In the genomic region with DNA sequence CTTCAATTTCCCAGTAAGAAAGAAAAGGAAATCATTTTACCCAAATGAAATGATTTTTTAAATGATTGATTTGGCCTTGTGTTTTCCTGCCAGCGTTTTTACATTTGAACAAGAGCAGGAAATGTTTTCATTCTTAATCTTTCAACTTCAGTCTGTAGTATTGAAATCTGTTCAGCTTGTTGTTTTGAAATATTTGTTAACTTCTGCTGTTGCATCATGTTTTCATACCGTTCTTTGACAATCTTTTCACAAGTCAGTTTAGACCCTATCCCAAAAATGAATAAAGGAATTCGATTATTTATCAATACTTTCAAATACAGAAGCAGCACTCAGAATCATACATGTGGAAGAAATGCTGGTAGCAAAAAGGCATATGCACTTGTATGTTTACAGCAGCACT, we compare ENCODE assay signal across 17 cellular contexts. TPM values are rescaled to one million over a fixed set of nuclear protein-coding genes. Genes with fewer than 3 reads are reported as not detected.
A peak's percentile ranks its signal among the peaks of the same experiment; 100 is the strongest.
DNase-seq lines count a peak whose midpoint lies in the region; FAIRE-seq and TF ChIP-seq lines count a peak whose summit lies in the region.
"Had no signal": no experiment of that assay in that cellular context is flagged by ENCODE, and none has a peak within 500 bp of the region (broad histone marks: within the 10 kb centered on the region; RNA-seq: fewer than 3 reads in every experiment).

No MANE protein-coding gene starts in this region.

- H3K9me3 ChIP-seq in GM23248 (ENCODE audit: low read depth) (no peaks in the 10 kb centered on the region), SK-N-MC (ENCODE audit: low read depth, low read length) (no peaks in the 10 kb centered on the region)
- H3K9me3 ChIP-seq: BE2C had no signal

- no peaks in the 10 kb centered on the region for H3K79me2 ChIP-seq in GM23248 (ENCODE audit: insufficient read depth)

- H2AFZ ChIP-seq in GM23248, result 0 out of 2 replicates have a peak overlapping the region, but pooled peaks have one; percentile 24

- H3K27ac ChIP-seq in GM23248 (no peak overlapping the region), SK-N-MC (peak overlapping the region; percentile 57)
- H3K27ac ChIP-seq: KMS-11 had no signal

- H3K27me3 ChIP-seq in GM23248 (replicated peaks; ENCODE audit: insufficient read depth), result no peaks in the 10 kb centered on the region

- TF ChIP-seq CTCF in fibroblast of pulmonary artery (IDR thresholded peaks at IDR 0.05; ENCODE audit: low read length, missing control alignments), result no peak
- TF ChIP-seq CTCF in GM13976 (IDR thresholded peaks at IDR 0.05; ENCODE audit: borderline replicate concordance, control extremely low read depth, extremely low read depth, insufficient read depth, missing control alignments), result no peak

- no peaks in the 10 kb centered on the region for H3K9me2 ChIP-seq in GM23248 (ENCODE audit: insufficient read depth)

- TF ChIP-seq POLR2A in H54 (IDR thresholded peaks at IDR 0.05; ENCODE audit: low read depth, low read length), result no peak

- H3K4me3 ChIP-seq in GM23248 (no peak overlapping the region), SK-N-MC (no peak overlapping the region), fibroblast of pulmonary artery (replicated peaks; ENCODE audit: low read depth, low read length) (no peak overlapping the region)

- H3K9ac ChIP-seq in GM23248, result no peak overlapping the region
- no peak overlapping the region for H3K9ac ChIP-seq in SK-N-MC (ENCODE audit: insufficient read length)
- H3K9ac ChIP-seq: KMS-11 had no signal

- in situ Hi-C loops in GM23248 (cut with MboI) (no loop called here), GM13976 (cut with MboI; ENCODE audit: low sequenced_read_pairs, unreplicated experiment) (no loop called here)

- no peak overlapping the region for H3K4me2 ChIP-seq in GM23248 (ENCODE audit: unreplicated experiment)
- H3K4me2 ChIP-seq: KMS-11 had no signal

- WGBS in GM23248 (ENCODE audit: low coverage in 1 of 2, low lambda C conversion rate in 2 of 2, missing lambda C conversion rate in 2 of 2), 2 experiments, result 34 to 38% methylated on average over 3 of the region's 3 CpGs

- no peaks in the 10 kb centered on the region for H4K20me1 ChIP-seq in GM23248 (ENCODE audit: insufficient read depth)

- H3F3A ChIP-seq in GM23248 (ENCODE audit: insufficient read depth), result no peaks in the 10 kb centered on the region

- FAIRE-seq in A204.1 (lab: Jason Lieb, UNC) (peak; percentile 48), H54 (lab: Jason Lieb, UNC) (no peak)
- FAIRE-seq: HTR-8/SVneo had no signal

- DNase-seq in GM23248 (no peak), SK-N-MC (ENCODE audit: low read depth, low spot score) (no peak), fibroblast of pulmonary artery (ENCODE audit: low read depth) (peak; percentile 56), H54 (ENCODE audit: insufficient read length, low spot score) (no peak), GM13976 (ENCODE audit: low spot score) (no peak)
- DNase-seq: ACHN; BE2C; C1 segment of cervical spinal cord; CD4-positive, CD25-positive, alpha-beta regulatory T cell; DMS153; DMS79; GDM1; H7; HFFc6 had no signal

- H3K4me1 ChIP-seq in GM23248 (ENCODE audit: insufficient read depth), result 0 out of 2 replicates have a peak, but pooled peaks cover 3% of the 10 kb centered on the region
- H3K4me1 ChIP-seq: BE2C had no signal

- H3K36me3 ChIP-seq in GM23248 (ENCODE audit: low read depth) (no peaks in the 10 kb centered on the region), SK-N-MC (ENCODE audit: insufficient read depth, low read length) (no peaks in the 10 kb centered on the region)
- H3K36me3 ChIP-seq: BE2C had no signal

RNA-seq across cellular contexts. Expression of gene SFR1, which starts 8.1 kb away (rescaled TPM):
- total RNA-seq in GM23248 (2014; rRNA removed; shearing (Covaris generic)), result 4.4 and 4.6 TPM in 2 replicates
- polyA plus RNA-seq in GM23248 (2016; fragmentation: Nextera tagmentation; extraction: Ambion mirVana), result 9.1 TPM in 2 replicates

RNA-seq across cellular contexts. Expression of gene COL17A1, which starts 44.4 kb away (rescaled TPM):
- 0.25 TPM in 1 of 2 replicates, not detected in the other for total RNA-seq in GM23248 (2014; rRNA removed; shearing (Covaris generic))
- polyA plus RNA-seq in GM23248 (2016; fragmentation: Nextera tagmentation; extraction: Ambion mirVana), result 0.30 and 0.51 TPM in 2 replicates
- total RNA-seq: CD4-positive, CD25-positive, alpha-beta regulatory T cell had no signal
